10 cellular contexts compared by ENCODE assay signal in genomic region chr19:44576843-44577565, GRCh38. TPM values are rescaled to one million over a fixed set of nuclear protein-coding genes. Genes with fewer than 3 reads are reported as not detected.
DNase-seq lines count a peak whose midpoint lies in the region; ATAC-seq and TF ChIP-seq lines count a peak whose summit lies in the region.
"Had no signal": no experiment of that assay in that cellular context is flagged by ENCODE, and none has a peak within 500 bp of the region (broad histone marks: within the 10 kb centered on the region; RNA-seq: fewer than 3 reads in every experiment).

No MANE protein-coding gene starts in this region.

- no peak overlapping the region for H3K4ac ChIP-seq in neuronal stem cell (ENCODE audit: low read length)

- DNase-seq in GM12865 (ENCODE audit: low read depth) (peak; percentile 24), NCI-H1436 (lab: John Stamatoyannopoulos, UW) (peak; percentile 29), iris pigment epithelial cell (ENCODE audit: low read depth) (peak; percentile 47), neuronal stem cell (ENCODE audit: low spot score) (no peak), NCI-H446 treated with DMSO at 0.1 percent for 48 hours (lab: John Stamatoyannopoulos, UW) (no peak)
- DNase-seq in activated naive CD4-positive, alpha-beta T cell treated with anti-CD3 and anti-CD28 coated beads, Interleukin-2, amount 50 U/mL, for 72 hours (ENCODE audit: low spot score in 2 of 2), result peak in 1 of 2 donors; percentile 36

- no peaks in the 10 kb centered on the region for H3K36me3 Mint-ChIP-seq in activated naive CD4-positive, alpha-beta T cell treated with anti-CD3 and anti-CD28 coated beads, Interleukin-2, amount 50 U/mL, for 72 hours

- no peaks in the 10 kb centered on the region for H3K9me3 Mint-ChIP-seq in activated naive CD4-positive, alpha-beta T cell treated with anti-CD3 and anti-CD28 coated beads, Interleukin-2, amount 50 U/mL, for 72 hours

- peak; percentile 74 to 75 for ATAC-seq in activated naive CD4-positive, alpha-beta T cell treated with anti-CD3 and anti-CD28 coated beads, Interleukin-2, amount 50 U/mL, for 72 hours
- no peak for ATAC-seq in HG02798 (IDR thresholded peaks at IDR 0.05; ENCODE audit: poor library complexity, unreplicated experiment)
- ATAC-seq in HG03439 (IDR thresholded peaks at IDR 0.05; ENCODE audit: unreplicated experiment), result no peak
- ATAC-seq: naive thymus-derived CD8-positive, alpha-beta T cell had no signal

- H3K27me3 ChIP-seq in neuronal stem cell (ENCODE audit: control insufficient read depth in 3 of 3, insufficient read depth in 3 of 3, low read depth in 1 of 3, low read length in 3 of 3), result no peaks in the 10 kb centered on the region

- no peak overlapping the region for H2BK120ac ChIP-seq in neuronal stem cell (ENCODE audit: low read depth, low read length)

- H4K8ac ChIP-seq in neuronal stem cell (ENCODE audit: low read depth, low read length), result no peak overlapping the region

- WGBS in neuronal stem cell (ENCODE audit: extremely low coverage in 2 of 2, insufficient read length in 2 of 2, insufficient replicate concordance in 1 of 2), 2 donors, result no CpG with 5 or more reads among the region's 8 CpGs

- no peak overlapping the region for H2BK15ac ChIP-seq in neuronal stem cell (ENCODE audit: low read length)

- no peak overlapping the region for H3K27ac Mint-ChIP-seq in activated naive CD4-positive, alpha-beta T cell treated with anti-CD3 and anti-CD28 coated beads, Interleukin-2, amount 50 U/mL, for 72 hours
- H3K27ac Mint-ChIP-seq: naive thymus-derived CD8-positive, alpha-beta T cell; T-helper 1 cell treated with Interleukin-12 subunit alpha and Interleukin-12 subunit beta and Interleukin-4 antibody, amounts not matched to agents 30 μg/mL and 1 μg/mL, for 36 hours had no signal

- no peak overlapping the region for H3K18ac ChIP-seq in neuronal stem cell (ENCODE audit: low read length)

- no peak overlapping the region for H2BK5ac ChIP-seq in neuronal stem cell (ENCODE audit: low read length)

- H3K4me2 ChIP-seq in neuronal stem cell (ENCODE audit: insufficient read depth, low read length, poor library complexity, severe bottlenecking), result no peak overlapping the region

- no peak overlapping the region for H3K9ac ChIP-seq in neuronal stem cell (ENCODE audit: low read depth, low read length, poor library complexity)

- no peak overlapping the region for H3K14ac ChIP-seq in neuronal stem cell (ENCODE audit: low read length)

- peak; percentile 49 for TF ChIP-seq CTCF in GM12865 (IDR thresholded peaks at IDR 0.05; ENCODE audit: insufficient read depth, low read depth, low read length, missing control alignments)

- no peaks in the 10 kb centered on the region for H3K36me3 ChIP-seq in neuronal stem cell (replicated peaks in 1 of 2; ENCODE audit: control insufficient read depth in 2 of 2, insufficient read depth in 2 of 2, low read length in 2 of 2)

- no peak overlapping the region for H3K23ac ChIP-seq in neuronal stem cell (ENCODE audit: low read depth, low read length, poor library complexity)

- no peak overlapping the region for H2AK5ac ChIP-seq in neuronal stem cell (ENCODE audit: low read depth, low read length)

- no peak overlapping the region for H3K4me3 ChIP-seq in GM12865 (ENCODE audit: low read depth, low read length)
- H3K4me3 ChIP-seq in neuronal stem cell (ENCODE audit: low read length in 2 of 2), result no peak overlapping the region

- no peak overlapping the region for H2AFZ ChIP-seq in neuronal stem cell (ENCODE audit: low read length)

- no peak overlapping the region for H4K91ac ChIP-seq in neuronal stem cell (ENCODE audit: low read depth, low read length, poor library complexity)

- peaks cover 0 to 4% of the 10 kb centered on the region in 2 donors for H3K9me3 ChIP-seq in neuronal stem cell (replicated peaks in 1 of 2; ENCODE audit: control insufficient read depth in 2 of 2, insufficient read depth in 1 of 2, low read depth in 1 of 2, low read length in 2 of 2)

- no peaks in the 10 kb centered on the region for H3K79me1 ChIP-seq in neuronal stem cell (ENCODE audit: low read depth, low read length)

- H3K27ac ChIP-seq in neuronal stem cell (replicated peaks; ENCODE audit: low read length), result no peak overlapping the region

- H2BK12ac ChIP-seq in neuronal stem cell (ENCODE audit: low read length), result no peak overlapping the region

- peaks cover 0 to 3% of the 10 kb centered on the region in 2 donors for H3K4me1 ChIP-seq in neuronal stem cell (ENCODE audit: control insufficient read depth in 2 of 2, insufficient read depth in 1 of 2, low read depth in 1 of 2, low read length in 2 of 2)

RNA-seq across cellular contexts. Expression of gene IGSF23, which starts 36.4 kb away (rescaled TPM):
- total RNA-seq in activated naive CD4-positive, alpha-beta T cell treated with anti-CD3 and anti-CD28 coated beads, Interleukin-2, amount 50 U/mL, for 72 hours, result not detected
- polyA plus RNA-seq in neuronal stem cell (2013, experiment 1 of 2), result not detected
- not detected for polyA plus RNA-seq in neuronal stem cell (2013, experiment 2 of 2)
- total RNA-seq: naive thymus-derived CD8-positive, alpha-beta T cell had no signal
- polyA plus RNA-seq: naive thymus-derived CD8-positive, alpha-beta T cell had no signal

RNA-seq across cellular contexts. Expression of gene CEACAM20, which starts 47.5 kb away (rescaled TPM):
- total RNA-seq in activated naive CD4-positive, alpha-beta T cell treated with anti-CD3 and anti-CD28 coated beads, Interleukin-2, amount 50 U/mL, for 72 hours, result not detected
- polyA plus RNA-seq in neuronal stem cell (2013, experiment 1 of 2), result not detected
- polyA plus RNA-seq in neuronal stem cell (2013, experiment 2 of 2), result not detected
- total RNA-seq: naive thymus-derived CD8-positive, alpha-beta T cell had no signal
- polyA plus RNA-seq: naive thymus-derived CD8-positive, alpha-beta T cell had no signal

Comparison
In these comparisons a context has a peak if more than half of its experiments do, and no peak if none do; other contexts are left out.
1. DNase-seq: peak in GM12865 (single experiment), NCI-H1436 (single experiment) and iris pigment epithelial cell (single experiment); none in neuronal stem cell (single experiment) and NCI-H446 treated with DMSO at 0.1 percent for 48 hours (single experiment).
2. ATAC-seq: peak in activated naive CD4-positive, alpha-beta T cell treated with anti-CD3 and anti-CD28 coated beads, Interleukin-2, amount 50 U/mL, for 72 hours (2 of 2); none in HG02798 (single experiment) and HG03439 (single experiment).